In genomic region chr13:32195713-32196112, GRCh38 we compare ENCODE assay signal across 1 cellular context.
TF ChIP-seq lines count a peak whose summit lies in the region.

No MANE protein-coding gene starts in this region.

TF ChIP-seq in IMR-90, 13 proteins besides CTCF, POLR2A, EP300 and RAD21:
- TF ChIP-seq RCOR1 (IDR thresholded peaks at IDR 0.05; ENCODE audit: insufficient replicate concordance, low read length): no peak
- no peak for TF ChIP-seq RFX5 (IDR thresholded peaks at IDR 0.05; ENCODE audit: low read depth, low read length)
- TF ChIP-seq USF2 (IDR thresholded peaks at IDR 0.05; ENCODE audit: low read depth, low read length): no peak
- TF ChIP-seq FOS (IDR thresholded peaks at IDR 0.05; ENCODE audit: low read depth, low read length): no peak
- no peak for TF ChIP-seq CEBPB (IDR thresholded peaks at IDR 0.05; ENCODE audit: low read depth, low read length)
- TF ChIP-seq CHD1 (IDR thresholded peaks at IDR 0.05; ENCODE audit: low read depth, low read length): no peak
- no peak for TF ChIP-seq SMC3 (IDR thresholded peaks at IDR 0.05; ENCODE audit: low read depth, low read length)
- TF ChIP-seq MAFK (IDR thresholded peaks at IDR 0.05; ENCODE audit: low read depth, low read length): no peak
- no peak for TF ChIP-seq MAZ (IDR thresholded peaks at IDR 0.05; ENCODE audit: borderline replicate concordance, low read depth, low read length)
- no peak for TF ChIP-seq ELK1 (IDR thresholded peaks at IDR 0.05; ENCODE audit: borderline replicate concordance, low read depth, low read length)
- TF ChIP-seq NFE2L2 (IDR thresholded peaks at IDR 0.05; ENCODE audit: low read depth, low read length): no peak
- TF ChIP-seq MXI1 (IDR thresholded peaks at IDR 0.05; ENCODE audit: borderline replicate concordance, low read depth, low read length): no peak
- no peak for TF ChIP-seq BHLHE40 (IDR thresholded peaks at IDR 0.05; ENCODE audit: low read depth, low read length)
